20 cellular contexts compared by ENCODE assay signal in genomic region chr6:139311826-139312225, GRCh38. TPM values are rescaled to one million over a fixed set of nuclear protein-coding genes. Genes with fewer than 3 reads are reported as not detected.
A peak's percentile ranks its signal among the peaks of the same experiment; 100 is the strongest.
DNase-seq lines count a peak whose midpoint lies in the region; ATAC-seq and FAIRE-seq lines count a peak whose summit lies in the region.
"Had no signal": no experiment of that assay in that cellular context is flagged by ENCODE, and none has a peak within 500 bp of the region (broad histone marks: within the 10 kb centered on the region; RNA-seq: fewer than 3 reads in every experiment).

No MANE protein-coding gene starts in this region.

- H2AFZ ChIP-seq in ACC112 (ENCODE audit: low read length, unreplicated experiment), result peak overlapping the region; percentile 6
- H2AFZ ChIP-seq in Karpas-422 (ENCODE audit: low read length), result no peak overlapping the region

- peaks cover 30% of the 10 kb centered on the region for H3K4me1 Mint-ChIP-seq in activated T-helper 1 cell treated with anti-CD3 and anti-CD28 coated beads, Interleukin-12 subunit alpha, Interleukin-12 subunit beta, Interleukin-2, Interleukin-4 antibody, amounts not matched to agents 30 ng/mL and 10 ng/mL and 1 ng/mL, durations not matched to agents 14 hours and 24 hours and 36 hours (ENCODE audit: low read depth)

- H3K4me2 ChIP-seq in Karpas-422 (ENCODE audit: low read depth, low read length, poor library complexity, severe bottlenecking), result no peak overlapping the region

- H3K27me3 ChIP-seq in ACC112 (ENCODE audit: insufficient read depth, low read length), result no peaks in the 10 kb centered on the region
- no peaks in the 10 kb centered on the region for H3K27me3 ChIP-seq in Karpas-422 (ENCODE audit: low read length)
- H3K27me3 ChIP-seq in iPS-20b (ENCODE audit: insufficient read depth, low read length), result no peaks in the 10 kb centered on the region
- H3K27me3 ChIP-seq: BLaER1 treated with 17β-estradiol and CSF1 and Interleukin-3, amounts not matched to agents 10 nM and 100 nM; Peyer's patch had no signal

- H3K36me3 ChIP-seq in ACC112 (ENCODE audit: insufficient read depth, low read length) (no peaks in the 10 kb centered on the region), Karpas-422 (ENCODE audit: insufficient read depth, low read length) (no peaks in the 10 kb centered on the region), iPS-20b (ENCODE audit: insufficient read depth, low read depth, low read length) (no peaks in the 10 kb centered on the region)
- H3K36me3 ChIP-seq: BLaER1 treated with 17β-estradiol and CSF1 and Interleukin-3, amounts not matched to agents 10 nM and 100 nM; Peyer's patch had no signal

- FAIRE-seq in HTR-8/SVneo (lab: Jason Lieb, UNC), result no peak
- FAIRE-seq: G401.6, GM12878 had no signal

- H4K20me1 ChIP-seq in Karpas-422 (ENCODE audit: insufficient read depth, low read depth, low read length), result no peaks in the 10 kb centered on the region
- H4K20me1 ChIP-seq: BLaER1 treated with 17β-estradiol and CSF1 and Interleukin-3, amounts not matched to agents 10 nM and 100 nM had no signal

- H3K27me3 Mint-ChIP-seq in activated T-helper 1 cell treated with anti-CD3 and anti-CD28 coated beads, Interleukin-12 subunit alpha, Interleukin-12 subunit beta, Interleukin-2, Interleukin-4 antibody, amounts not matched to agents 30 ng/mL and 10 ng/mL and 1 ng/mL, durations not matched to agents 14 hours and 24 hours and 36 hours (ENCODE audit: insufficient read depth), result no peaks in the 10 kb centered on the region

- H3K36me3 Mint-ChIP-seq in activated T-helper 1 cell treated with anti-CD3 and anti-CD28 coated beads, Interleukin-12 subunit alpha, Interleukin-12 subunit beta, Interleukin-2, Interleukin-4 antibody, amounts not matched to agents 30 ng/mL and 10 ng/mL and 1 ng/mL, durations not matched to agents 14 hours and 24 hours and 36 hours (ENCODE audit: low read depth), result peaks cover 4% of the 10 kb centered on the region

- DNase-seq in Karpas-422 (no peak), amniotic epithelial cell (ENCODE audit: low read depth) (peak; percentile 17), SW480 (ENCODE audit: low spot score) (no peak), HTR-8/SVneo (ENCODE audit: insufficient read length, low spot score) (no peak)
- no peak for DNase-seq in activated T-helper 1 cell treated with anti-CD3 and anti-CD28 coated beads, Interleukin-12 subunit alpha, Interleukin-12 subunit beta, Interleukin-2, Interleukin-4 antibody, amounts not matched to agents 30 ng/mL and 10 ng/mL and 1 ng/mL, durations not matched to agents 14 hours and 24 hours and 36 hours (ENCODE audit: low spot score)
- DNase-seq: DMS79 treated with DMSO at 0.1 percent for 48 hours, NCI-H1092 treated with DMSO at 0.1 percent for 48 hours, NCI-H524, Peyer's patch, Right ventricle myocardium superior had no signal

- ATAC-seq in HG03280 (IDR thresholded peaks at IDR 0.05; ENCODE audit: unreplicated experiment), result no peak
- ATAC-seq: GM12878, K562 had no signal

- intact Hi-C loops in activated T-helper 1 cell treated with anti-CD3 and anti-CD28 coated beads, Interleukin-12 subunit alpha, Interleukin-12 subunit beta, Interleukin-2, Interleukin-4 antibody, amounts not matched to agents 30 ng/mL and 10 ng/mL and 1 ng/mL, durations not matched to agents 14 hours and 24 hours and 36 hours (cut with micrococcal nuclease), result no loop called here

- no peak overlapping the region for H3K4me3 Mint-ChIP-seq in activated T-helper 1 cell treated with anti-CD3 and anti-CD28 coated beads, Interleukin-12 subunit alpha, Interleukin-12 subunit beta, Interleukin-2, Interleukin-4 antibody, amounts not matched to agents 30 ng/mL and 10 ng/mL and 1 ng/mL, durations not matched to agents 14 hours and 24 hours and 36 hours

- H3K79me2 ChIP-seq in ACC112 (ENCODE audit: control insufficient read depth, insufficient read depth, low read length, unreplicated experiment) (no peaks in the 10 kb centered on the region), Karpas-422 (ENCODE audit: low read length) (no peaks in the 10 kb centered on the region)

- H3K9ac ChIP-seq in Karpas-422 (ENCODE audit: low read length), result no peak overlapping the region
- H3K9ac ChIP-seq in iPS-20b (ENCODE audit: low read depth, low read length), result no peak overlapping the region
- H3K9ac ChIP-seq: BLaER1 treated with 17β-estradiol and CSF1 and Interleukin-3, amounts not matched to agents 10 nM and 100 nM had no signal

- no peaks in the 10 kb centered on the region for H3K9me2 ChIP-seq in Karpas-422 (replicated peaks; ENCODE audit: insufficient read depth, low read length)

- peaks cover 14% of the 10 kb centered on the region for H3K9me3 Mint-ChIP-seq in activated T-helper 1 cell treated with anti-CD3 and anti-CD28 coated beads, Interleukin-12 subunit alpha, Interleukin-12 subunit beta, Interleukin-2, Interleukin-4 antibody, amounts not matched to agents 30 ng/mL and 10 ng/mL and 1 ng/mL, durations not matched to agents 14 hours and 24 hours and 36 hours

- H3K9me3 ChIP-seq in Karpas-422 (ENCODE audit: low read length), result no peaks in the 10 kb centered on the region
- H3K9me3 ChIP-seq in iPS-20b (ENCODE audit: insufficient read depth, low read depth, low read length), result no peaks in the 10 kb centered on the region
- H3K9me3 ChIP-seq: Peyer's patch had no signal

- H3K4me3 ChIP-seq in ACC112 (ENCODE audit: low read depth, low read length) (no peak overlapping the region), Karpas-422 (ENCODE audit: low read length) (no peak overlapping the region), iPS-20b (ENCODE audit: low read length) (no peak overlapping the region)
- H3K4me3 ChIP-seq: BLaER1 treated with 17β-estradiol and CSF1 and Interleukin-3, amounts not matched to agents 10 nM and 100 nM; GM12878; K562; Peyer's patch; SK-N-MC had no signal

- H3K4me1 ChIP-seq in ACC112 (ENCODE audit: control insufficient read depth, insufficient read depth, low read length, unreplicated experiment) (peaks cover 15% of the 10 kb centered on the region), Karpas-422 (ENCODE audit: low read length) (peaks cover 30% of the 10 kb centered on the region), iPS-20b (ENCODE audit: insufficient read depth, low read length) (peaks cover 29% of the 10 kb centered on the region)

- no peak overlapping the region for H3K27ac ChIP-seq in ACC112 (ENCODE audit: low read depth, low read length)
- peak overlapping the region; percentile 9; the same call in 1 of the 2 replicates for H3K27ac ChIP-seq in Karpas-422 (ENCODE audit: low read length)
- peak overlapping the region; percentile 86 for H3K27ac ChIP-seq in iPS-20b (ENCODE audit: low read length)
- H3K27ac ChIP-seq: 22Rv1, Peyer's patch, SK-N-MC had no signal

- H3K27ac Mint-ChIP-seq in activated T-helper 1 cell treated with anti-CD3 and anti-CD28 coated beads, Interleukin-12 subunit alpha, Interleukin-12 subunit beta, Interleukin-2, Interleukin-4 antibody, amounts not matched to agents 30 ng/mL and 10 ng/mL and 1 ng/mL, durations not matched to agents 14 hours and 24 hours and 36 hours, result no peak overlapping the region

RNA-seq across cellular contexts. Expression of gene TXLNB, which starts 20.0 kb away (rescaled TPM):
- 14.6 and 16.3 TPM in 2 replicates for total RNA-seq in Karpas-422 (2014; rRNA removed; shearing (Covaris generic); ENCODE audit: low replicate concordance)
- 0.08 TPM in 1 of 2 replicates, not detected in the other for total RNA-seq in activated T-helper 1 cell treated with anti-CD3 and anti-CD28 coated beads, Interleukin-12 subunit alpha, Interleukin-12 subunit beta, Interleukin-2, Interleukin-4 antibody, amounts not matched to agents 30 ng/mL and 10 ng/mL and 1 ng/mL, durations not matched to agents 14 hours and 24 hours and 36 hours
- total RNA-seq: HT-29, K562 had no signal

Comparison
In these comparisons a context has a peak if more than half of its experiments do, and no peak if none do; other contexts are left out.
1. RNA of gene TXLNB, which starts 20.0 kb away (total RNA-seq): 14.6 to 16.3 TPM in Karpas-422; 0.08 TPM in activated T-helper 1 cell treated with anti-CD3 and anti-CD28 coated beads, Interleukin-12 subunit alpha, Interleukin-12 subunit beta, Interleukin-2, Interleukin-4 antibody, amounts not matched to agents 30 ng/mL and 10 ng/mL and 1 ng/mL, durations not matched to agents 14 hours and 24 hours and 36 hours; every median in the first group is over 10 times any median in the second.